Comparison of ENCODE assay signal across 17 cellular contexts in genomic region chr7:24748521-24748920, GRCh38. TPM values are rescaled to one million over a fixed set of nuclear protein-coding genes. Genes with fewer than 3 reads are reported as not detected.
A peak's percentile ranks its signal among the peaks of the same experiment; 100 is the strongest.
DNase-seq lines count a peak whose midpoint lies in the region; ATAC-seq, FAIRE-seq and TF ChIP-seq lines count a peak whose summit lies in the region.
"Had no signal": no experiment of that assay in that cellular context is flagged by ENCODE, and none has a peak within 500 bp of the region (broad histone marks: within the 10 kb centered on the region; RNA-seq: fewer than 3 reads in every experiment).

No MANE protein-coding gene starts in this region.

- H4K20me1 ChIP-seq in IMR-90 (ENCODE audit: insufficient read depth, low read length): no peaks in the 10 kb centered on the region
- H4K20me1 ChIP-seq in K562 (replicated peaks; ENCODE audit: control insufficient read depth, insufficient read depth, low read length): no peaks in the 10 kb centered on the region
- H4K20me1 ChIP-seq: BLaER1 treated with 17β-estradiol and CSF1 and Interleukin-3, amounts not matched to agents 10 nM and 100 nM had no signal

- H3K27ac ChIP-seq in IMR-90 (ENCODE audit: insufficient read depth, low read length) (no peak overlapping the region), K562 (ENCODE audit: extremely low read depth, low read depth, low read length) (no peak overlapping the region)
- H3K27ac ChIP-seq: BLaER1 treated with 17β-estradiol and CSF1 and Interleukin-3, amounts not matched to agents 10 nM and 100 nM had no signal

- intact Hi-C loops in IMR-90 (cut with micrococcal nuclease): no loop called here
- intact Hi-C loops in K562 (cut with micrococcal nuclease): no loop called here

- peaks cover 23% of the 10 kb centered on the region for H3K9me1 ChIP-seq in IMR-90 (ENCODE audit: insufficient read depth, low read length)
- no peaks in the 10 kb centered on the region for H3K9me1 ChIP-seq in K562 (ENCODE audit: control insufficient read depth, insufficient read depth, low read length)

- H4K8ac ChIP-seq in IMR-90 (ENCODE audit: low read depth in 2 of 2, low read length in 2 of 2): no peak overlapping the region

- no peak overlapping the region for H2BK120ac ChIP-seq in IMR-90 (ENCODE audit: low read depth, low read length)

- POLR2A ChIA-PET in IMR-90 (lab: Charles Lee; ENCODE audit: unreplicated experiment) (no interaction called here), K562 (lab: Yijun Ruan, JAX) (no interaction called here)

- H3K27me3 Mint-ChIP-seq in activated naive CD8-positive, alpha-beta T cell: peaks cover 13% of the 10 kb centered on the region
- H3K27me3 Mint-ChIP-seq in activated naive CD8-positive, alpha-beta T cell treated with anti-CD3 and anti-CD28 coated beads for 36 hours: peaks cover 39% of the 10 kb centered on the region

- H3K79me1 ChIP-seq in IMR-90 (ENCODE audit: low read depth in 1 of 2, low read length in 2 of 2): peaks cover 31 to 72% of the 10 kb centered on the region in 2 experiments

- TF ChIP-seq POLR2A in IMR-90 (IDR thresholded peaks at IDR 0.05; ENCODE audit: low read depth, low read length) (no peak), K562 (conservative IDR thresholded peaks at IDR 0.05) (no peak)

- no peak overlapping the region for H2BK15ac ChIP-seq in IMR-90 (ENCODE audit: low read depth, low read length)

- H2AK9ac ChIP-seq in IMR-90 (replicated peaks; ENCODE audit: low read depth, low read length, poor library complexity): no peak overlapping the region

- ATAC-seq in IMR-90 (ENCODE audit: low read depth) (no peak), K562 (peak; percentile 47)
- ATAC-seq: CD8-positive, alpha-beta T cell had no signal

- no peak for FAIRE-seq in K562 (lab: Jason Lieb, UNC)
- FAIRE-seq: GM19239 had no signal

- no peak overlapping the region for H3K18ac ChIP-seq in IMR-90 (ENCODE audit: low read depth, low read length)

- H2AK5ac ChIP-seq in IMR-90 (ENCODE audit: low read depth, low read length): no peak overlapping the region

- H2AFZ ChIP-seq in IMR-90 (replicated peaks; ENCODE audit: low read length, poor library complexity) (no peak overlapping the region), K562 (ENCODE audit: low read depth, low read length) (no peak overlapping the region)

- no TSS peak for BruUV-seq in IMR-90 (replicated peaks; lab: Mats Ljungman, UMichigan)
- BruUV-seq in K562 (replicated peaks; lab: Mats Ljungman, UMichigan): no TSS peak

- H3K4me1 Mint-ChIP-seq in activated naive CD8-positive, alpha-beta T cell (ENCODE audit: low read depth): no peaks in the 10 kb centered on the region
- no peaks in the 10 kb centered on the region for H3K4me1 Mint-ChIP-seq in activated naive CD8-positive, alpha-beta T cell treated with anti-CD3 and anti-CD28 coated beads for 36 hours
- H3K4me1 Mint-ChIP-seq: B cell had no signal

- peaks cover 11% of the 10 kb centered on the region for H3K4me1 ChIP-seq in IMR-90 (ENCODE audit: control insufficient read depth, insufficient read depth, low read length)
- H3K4me1 ChIP-seq in K562 (replicated peaks in 1 of 2; ENCODE audit: control insufficient read depth in 2 of 2, insufficient read depth in 2 of 2, low read length in 2 of 2): peaks cover 0 to 2% of the 10 kb centered on the region in 2 experiments; a peak in 1 of 5 replicates

- dilution Hi-C loops in IMR-90 (cut with HindIII; ENCODE audit: low sequenced_read_pairs, unreplicated experiment): no loop called here

- no peak overlapping the region for H4K5ac ChIP-seq in IMR-90 (ENCODE audit: low read depth, low read length)

- no peak overlapping the region for H4K91ac ChIP-seq in IMR-90 (ENCODE audit: insufficient read depth, low read depth, low read length)

- H2BK20ac ChIP-seq in IMR-90 (ENCODE audit: low read depth, low read length): no peak overlapping the region

- TF ChIP-seq CTCF in IMR-90 (conservative IDR thresholded peaks at IDR 0.05; ENCODE audit: low read depth, low read length): no peak
- no peak for TF ChIP-seq CTCF in K562 (IDR thresholded peaks at IDR 0.05 in 2 of 3, conservative IDR thresholded peaks at IDR 0.05 in 1 of 3; ENCODE audit: insufficient read depth in 2 of 3, low read depth in 1 of 3, low read length in 3 of 3)

- WGBS in IMR-90 (ENCODE audit: extremely low coverage in 2 of 2, insufficient read length in 1 of 2), 2 experiments: 100% methylated on average over 1 of the region's 2 CpGs; no CpG with 5 or more reads in 1 of the 2 experiments
- 13% methylated on average over 2 of the region's 2 CpGs for WGBS in K562 (ENCODE audit: insufficient coverage, low coverage, missing lambda C conversion rate)

- H2BK5ac ChIP-seq in IMR-90 (ENCODE audit: low read depth, low read length, poor library complexity, severe bottlenecking): no peak overlapping the region

- in situ Hi-C loops in IMR-90 (cut with MboI; ENCODE audit: low sequenced_read_pairs) (no loop called here), K562 (cut with MboI) (no loop called here)

- CTCF ChIA-PET in IMR-90 (lab: Yijun Ruan, JAX): no interaction called here
- CTCF ChIA-PET in K562 (lab: Yijun Ruan, JAX; ENCODE audit: low intra/inter-chr PET ratio): no interaction called here

- peak; percentile 46; the same call in 1 of the 2 replicates for TF ChIP-seq EP300 in K562 (IDR thresholded peaks at IDR 0.05; ENCODE audit: low read length)

- no peaks in the 10 kb centered on the region for H3K79me2 ChIP-seq in K562 (ENCODE audit: control insufficient read depth, insufficient read depth, low read length)

- H3K56ac ChIP-seq in IMR-90 (ENCODE audit: extremely low read depth, insufficient read depth, low read length): no peak overlapping the region

- H3K36me3 Mint-ChIP-seq in activated naive CD8-positive, alpha-beta T cell: peaks cover 3% of the 10 kb centered on the region
- H3K36me3 Mint-ChIP-seq in activated naive CD8-positive, alpha-beta T cell treated with anti-CD3 and anti-CD28 coated beads for 36 hours: no peaks in the 10 kb centered on the region
- H3K36me3 Mint-ChIP-seq: CD8-positive, alpha-beta T cell had no signal

- H3K4me3 Mint-ChIP-seq in activated naive CD8-positive, alpha-beta T cell: no peak overlapping the region
- H3K4me3 Mint-ChIP-seq in activated naive CD8-positive, alpha-beta T cell treated with anti-CD3 and anti-CD28 coated beads for 36 hours: no peak overlapping the region
- H3K4me3 Mint-ChIP-seq: B cell; CD8-positive, alpha-beta T cell had no signal

- H3K27ac Mint-ChIP-seq in activated naive CD8-positive, alpha-beta T cell: peak overlapping the region; percentile 43
- H3K27ac Mint-ChIP-seq in activated naive CD8-positive, alpha-beta T cell treated with anti-CD3 and anti-CD28 coated beads for 36 hours: no peak overlapping the region
- H3K27ac Mint-ChIP-seq: B cell; CD8-positive, alpha-beta T cell had no signal

- H3K4me2 ChIP-seq in IMR-90 (ENCODE audit: low read depth, low read length) (no peak overlapping the region), K562 (ENCODE audit: insufficient read depth, low read length) (no peak overlapping the region)
- H3K4me2 ChIP-seq: BLaER1 treated with 17β-estradiol and CSF1 and Interleukin-3, amounts not matched to agents 10 nM and 100 nM had no signal

- DNase-seq in activated naive CD8-positive, alpha-beta T cell treated with anti-CD3 and anti-CD28 coated beads for 36 hours: no peak
- DNase-seq in IMR-90: no peak
- DNase-seq in K562 (ENCODE audit: extremely low read depth in 1 of 4, low spot score in 3 of 4): peak in 3 of 4 experiments; percentile 24 to 50 (median 29)
- DNase-seq in amygdala (lab: John Stamatoyannopoulos, UW): no peak
- DNase-seq in activated effector memory CD4-positive, alpha-beta T cell treated with Interleukin-2 at 50 U/mL for 16 hours: no peak
- DNase-seq: Calu3; CD8-positive, alpha-beta T cell; DMS79 treated with DMSO at 0.1 percent for 48 hours; GF-D8; GOT3; H7; KBM-7 had no signal

- H3K27me3 ChIP-seq in IMR-90 (ENCODE audit: control insufficient read depth, insufficient read depth, low read length) (no peaks in the 10 kb centered on the region), K562 (ENCODE audit: control insufficient read depth in 2 of 2, insufficient read depth in 2 of 2, low read length in 2 of 2) (peaks cover 10 to 18% of the 10 kb centered on the region in 2 experiments; a peak in 4 of 5 replicates)
- H3K27me3 ChIP-seq: BLaER1 treated with 17β-estradiol and CSF1 and Interleukin-3, amounts not matched to agents 10 nM and 100 nM had no signal

- H3K9ac ChIP-seq in IMR-90 (ENCODE audit: low read depth, low read length) (no peak overlapping the region), K562 (ENCODE audit: insufficient read depth in 1 of 2, low read depth in 2 of 2, low read length in 2 of 2) (no peak overlapping the region)
- H3K9ac ChIP-seq: BLaER1 treated with 17β-estradiol and CSF1 and Interleukin-3, amounts not matched to agents 10 nM and 100 nM had no signal

- H3K23ac ChIP-seq in IMR-90 (ENCODE audit: low read depth, low read length): no peak overlapping the region

- no peaks in the 10 kb centered on the region for H3K9me3 Mint-ChIP-seq in activated naive CD8-positive, alpha-beta T cell (ENCODE audit: low read depth)
- H3K9me3 Mint-ChIP-seq in activated naive CD8-positive, alpha-beta T cell treated with anti-CD3 and anti-CD28 coated beads for 36 hours: no peaks in the 10 kb centered on the region
- H3K9me3 Mint-ChIP-seq: CD8-positive, alpha-beta T cell had no signal

- no peak overlapping the region for H3K4me3 ChIP-seq in IMR-90 (ENCODE audit: insufficient read depth, low read depth, low read length)
- no peak overlapping the region for H3K4me3 ChIP-seq in K562
- H3K4me3 ChIP-seq: BLaER1 treated with 17β-estradiol and CSF1 and Interleukin-3, amounts not matched to agents 10 nM and 100 nM had no signal

- no peak for TF ChIP-seq RAD21 in IMR-90 (IDR thresholded peaks at IDR 0.05; ENCODE audit: low read length)
- TF ChIP-seq RAD21 in K562 (CRISPR knock-in tag; conservative IDR thresholded peaks at IDR 0.05 in 1 of 2, IDR thresholded peaks at IDR 0.05 in 1 of 2): no peak

- H3K9me3 ChIP-seq in IMR-90 (ENCODE audit: control insufficient read depth, insufficient read depth, low read length) (no peaks in the 10 kb centered on the region), K562 (replicated peaks; ENCODE audit: control insufficient read depth, insufficient read depth, low read depth, low read length) (no peaks in the 10 kb centered on the region)
- H3K9me3 ChIP-seq: BLaER1 treated with 17β-estradiol and CSF1 and Interleukin-3, amounts not matched to agents 10 nM and 100 nM had no signal

- no peak overlapping the region for H3K14ac ChIP-seq in IMR-90 (replicated peaks; ENCODE audit: low read depth, low read length)

- H3K36me3 ChIP-seq in IMR-90 (ENCODE audit: control insufficient read depth, insufficient read depth, low read length) (peaks cover 16% of the 10 kb centered on the region), K562 (ENCODE audit: control insufficient read depth, insufficient read depth, low read length) (no peaks in the 10 kb centered on the region)
- H3K36me3 ChIP-seq: BLaER1 treated with 17β-estradiol and CSF1 and Interleukin-3, amounts not matched to agents 10 nM and 100 nM had no signal

- 0 out of 2 replicates have a peak overlapping the region, but pooled peaks have one; percentile 2 for H3K4ac ChIP-seq in IMR-90 (ENCODE audit: low read depth, low read length)

RNA-seq across cellular contexts. Expression of gene GSDME, which starts 8.7 kb away (rescaled TPM):
- total RNA-seq in activated naive CD8-positive, alpha-beta T cell treated with anti-CD3 and anti-CD28 coated beads for 36 hours: 1 to 10 TPM; 6.4 to 7.5 TPM
- total RNA-seq in IMR-90 (2012; rRNA removed) (78.7 and 88.3 TPM in 2 replicates), K562 (2014; rRNA removed) (1.2 and 1.3 TPM in 2 replicates), K562 (2014; rRNA removed; fragmentation: Illumina TruSeq; extraction: Trizol) (0.55 and 0.61 TPM in 2 replicates), K562 (2015; rRNA removed; fragmentation: Illumina TruSeq; extraction: Trizol) (0.45 and 0.62 TPM in 2 replicates), K562 (2021) (0.67 and 1.1 TPM in 2 replicates)
- polyA plus RNA-seq in IMR-90 (2012; rRNA removed) (71.5 and 75.2 TPM in 2 replicates), K562 (2011; rRNA removed) (1.9 and 16.7 TPM in 2 replicates), K562 (2014; fragmentation: Illumina TruSeq; extraction: Trizol) (0.42 and 0.84 TPM in 2 replicates), K562 (2014; fragmentation: Nextera tagmentation; extraction: Ambion mirVana) (under 1 TPM; 0.37 to 0.43 TPM), K562 (2014; rRNA removed) (1.3 and 2.1 TPM in 2 replicates)
- polyA plus RNA-seq in IMR-90 (2012; cell fraction: cytosol; rRNA removed): 49.6 and 55.2 TPM in 2 replicates
- 50.0 and 117 TPM in 2 replicates for polyA plus RNA-seq in IMR-90 (2012; cell fraction: nucleus; rRNA removed; ENCODE audit: low replicate concordance)
- total RNA-seq in K562 (2011; cell fraction: chromatin; rRNA removed; ENCODE audit: low replicate concordance): 5.0 and 5.6 TPM in 2 replicates
- 2.1 and 2.7 TPM in 2 replicates for total RNA-seq in K562 (2011; cell fraction: nucleolus; rRNA removed)
- 3.8 and 4.4 TPM in 2 replicates for total RNA-seq in K562 (2011; cell fraction: nucleoplasm; rRNA removed)
- polyA plus RNA-seq in K562 (2011; cell fraction: cytosol; rRNA removed): 0.70 and 11.1 TPM in 2 replicates
- polyA plus RNA-seq in K562 (2011; cell fraction: nucleus; rRNA removed): 3.9 and 38.2 TPM in 2 replicates
- 3.9 and 12.2 TPM in 2 replicates for polyA plus RNA-seq in K562 (2012)
- 2.2 and 24.2 TPM in 2 replicates for polyA minus RNA-seq in K562 (2011; rRNA and poly(A)+ RNA removed)
- 0.95 and 7.7 TPM in 2 replicates for polyA minus RNA-seq in K562 (2011; cell fraction: cytosol; rRNA and poly(A)+ RNA removed)
- 1.3 and 25.1 TPM in 2 replicates for polyA minus RNA-seq in K562 (2011; cell fraction: nucleus; rRNA and poly(A)+ RNA removed)
- total RNA-seq: CD8-positive, alpha-beta T cell; HT-29 had no signal

Comparison
In these comparisons a context has a peak if more than half of its experiments do, and no peak if none do; other contexts are left out.
1. DNase-seq: peak in K562 (3 of 4); none in activated naive CD8-positive, alpha-beta T cell treated with anti-CD3 and anti-CD28 coated beads for 36 hours (single experiment), IMR-90 (single experiment), amygdala (0 of 56) and activated effector memory CD4-positive, alpha-beta T cell treated with Interleukin-2 at 50 U/mL for 16 hours (single experiment).